ENCODE assay signal across 9 cellular contexts in genomic region chr9:31908158-31908890, GRCh38.
A peak's percentile ranks its signal among the peaks of the same experiment; 100 is the strongest.
DNase-seq lines count a peak whose midpoint lies in the region; ATAC-seq and TF ChIP-seq lines count a peak whose summit lies in the region.
"Had no signal": no experiment of that assay in that cellular context is flagged by ENCODE, and none has a peak within 500 bp of the region (broad histone marks: within the 10 kb centered on the region; RNA-seq: fewer than 3 reads in every experiment).

No MANE protein-coding gene starts in this region.

- no peak overlapping the region for H3K27ac Mint-ChIP-seq in natural killer cell
- no peak overlapping the region for H3K27ac Mint-ChIP-seq in activated T-helper 1 cell treated with anti-CD3 and anti-CD28 coated beads, Interleukin-12 subunit alpha, Interleukin-12 subunit beta, Interleukin-2, Interleukin-4 antibody, amounts not matched to agents 30 ng/mL and 10 ng/mL and 1 ng/mL, durations not matched to agents 14 hours and 24 hours and 36 hours

- intact Hi-C loops in natural killer cell (cut with micrococcal nuclease), result no loop called here
- intact Hi-C loops in activated T-helper 1 cell treated with anti-CD3 and anti-CD28 coated beads, Interleukin-12 subunit alpha, Interleukin-12 subunit beta, Interleukin-2, Interleukin-4 antibody, amounts not matched to agents 30 ng/mL and 10 ng/mL and 1 ng/mL, durations not matched to agents 14 hours and 24 hours and 36 hours (cut with micrococcal nuclease), result no loop called here

- H3K4me3 Mint-ChIP-seq in natural killer cell, result no peak overlapping the region
- H3K4me3 Mint-ChIP-seq in activated T-helper 1 cell treated with anti-CD3 and anti-CD28 coated beads, Interleukin-12 subunit alpha, Interleukin-12 subunit beta, Interleukin-2, Interleukin-4 antibody, amounts not matched to agents 30 ng/mL and 10 ng/mL and 1 ng/mL, durations not matched to agents 14 hours and 24 hours and 36 hours, result no peak overlapping the region

- peak overlapping the region; percentile 59 for H3K27ac ChIP-seq in 22Rv1

- H3K36me3 Mint-ChIP-seq in natural killer cell, result no peaks in the 10 kb centered on the region
- H3K36me3 Mint-ChIP-seq in activated T-helper 1 cell treated with anti-CD3 and anti-CD28 coated beads, Interleukin-12 subunit alpha, Interleukin-12 subunit beta, Interleukin-2, Interleukin-4 antibody, amounts not matched to agents 30 ng/mL and 10 ng/mL and 1 ng/mL, durations not matched to agents 14 hours and 24 hours and 36 hours (ENCODE audit: low read depth), result no peaks in the 10 kb centered on the region

- TF ChIP-seq CTCF in 22Rv1 (IDR thresholded peaks at IDR 0.05) (no peak), natural killer cell (IDR thresholded peaks at IDR 0.05) (no peak)

- no peaks in the 10 kb centered on the region for H3K27me3 Mint-ChIP-seq in natural killer cell (ENCODE audit: low read depth in 2 of 2)
- no peaks in the 10 kb centered on the region for H3K27me3 Mint-ChIP-seq in activated T-helper 1 cell treated with anti-CD3 and anti-CD28 coated beads, Interleukin-12 subunit alpha, Interleukin-12 subunit beta, Interleukin-2, Interleukin-4 antibody, amounts not matched to agents 30 ng/mL and 10 ng/mL and 1 ng/mL, durations not matched to agents 14 hours and 24 hours and 36 hours (ENCODE audit: insufficient read depth)

- peak; percentile 61 for ATAC-seq in GM18907 (IDR thresholded peaks at IDR 0.05; ENCODE audit: unreplicated experiment)
- ATAC-seq in HG03103 (IDR thresholded peaks at IDR 0.05; ENCODE audit: low read depth, unreplicated experiment), result peak; percentile 84
- no peak for ATAC-seq in natural killer cell

- DNase-seq in RPMI7951 (ENCODE audit: low read depth) (peak; percentile 95), natural killer cell (no peak), inferior parietal cortex (ENCODE audit: extremely low spot score) (no peak), NCI-H1930 (lab: John Stamatoyannopoulos, UW) (no peak)
- DNase-seq in activated T-helper 1 cell treated with anti-CD3 and anti-CD28 coated beads, Interleukin-12 subunit alpha, Interleukin-12 subunit beta, Interleukin-2, Interleukin-4 antibody, amounts not matched to agents 30 ng/mL and 10 ng/mL and 1 ng/mL, durations not matched to agents 14 hours and 24 hours and 36 hours (ENCODE audit: low spot score), result no peak
- DNase-seq: KBM-7 had no signal

- H3K9me3 Mint-ChIP-seq in natural killer cell, result peaks cover 10 to 14% of the 10 kb centered on the region in 2 donors
- H3K9me3 Mint-ChIP-seq in activated T-helper 1 cell treated with anti-CD3 and anti-CD28 coated beads, Interleukin-12 subunit alpha, Interleukin-12 subunit beta, Interleukin-2, Interleukin-4 antibody, amounts not matched to agents 30 ng/mL and 10 ng/mL and 1 ng/mL, durations not matched to agents 14 hours and 24 hours and 36 hours, result no peaks in the 10 kb centered on the region

- no peaks in the 10 kb centered on the region for H3K4me1 Mint-ChIP-seq in natural killer cell
- no peaks in the 10 kb centered on the region for H3K4me1 Mint-ChIP-seq in activated T-helper 1 cell treated with anti-CD3 and anti-CD28 coated beads, Interleukin-12 subunit alpha, Interleukin-12 subunit beta, Interleukin-2, Interleukin-4 antibody, amounts not matched to agents 30 ng/mL and 10 ng/mL and 1 ng/mL, durations not matched to agents 14 hours and 24 hours and 36 hours (ENCODE audit: low read depth)

Comparison
In these comparisons a context has a peak if more than half of its experiments do, and no peak if none do; other contexts are left out.
1. ATAC-seq: peak in GM18907 (single experiment) and HG03103 (single experiment); none in natural killer cell (0 of 3).